Comparison of ENCODE assay signal across 1 cellular context in the genomic region with DNA sequence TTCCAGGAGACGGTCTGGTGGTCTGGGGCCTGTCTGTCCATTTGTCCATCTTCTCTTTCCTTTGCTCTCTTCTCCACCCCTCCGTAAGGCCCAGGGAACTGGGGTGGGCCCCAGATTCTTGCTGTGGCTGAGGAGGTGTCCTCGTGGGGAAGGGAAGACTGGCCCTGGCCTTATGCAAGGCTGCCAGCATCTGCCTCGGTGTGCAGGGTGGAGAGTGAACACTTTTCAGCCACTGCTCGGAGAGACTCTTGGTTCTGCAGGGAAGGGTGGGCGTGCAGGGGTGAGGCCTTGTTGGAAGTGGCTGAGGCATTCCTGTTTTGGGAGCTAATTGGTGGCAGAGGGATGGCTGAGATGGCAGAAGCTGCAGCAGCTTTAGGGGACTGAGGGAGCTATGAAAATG.
TF ChIP-seq lines count a peak whose summit lies in the region.

No MANE protein-coding gene starts in this region.

TF ChIP-seq in GM23338, 12 proteins besides CTCF, POLR2A, EP300 and RAD21 (continued from another document):
- TF ChIP-seq, protein P1, sequence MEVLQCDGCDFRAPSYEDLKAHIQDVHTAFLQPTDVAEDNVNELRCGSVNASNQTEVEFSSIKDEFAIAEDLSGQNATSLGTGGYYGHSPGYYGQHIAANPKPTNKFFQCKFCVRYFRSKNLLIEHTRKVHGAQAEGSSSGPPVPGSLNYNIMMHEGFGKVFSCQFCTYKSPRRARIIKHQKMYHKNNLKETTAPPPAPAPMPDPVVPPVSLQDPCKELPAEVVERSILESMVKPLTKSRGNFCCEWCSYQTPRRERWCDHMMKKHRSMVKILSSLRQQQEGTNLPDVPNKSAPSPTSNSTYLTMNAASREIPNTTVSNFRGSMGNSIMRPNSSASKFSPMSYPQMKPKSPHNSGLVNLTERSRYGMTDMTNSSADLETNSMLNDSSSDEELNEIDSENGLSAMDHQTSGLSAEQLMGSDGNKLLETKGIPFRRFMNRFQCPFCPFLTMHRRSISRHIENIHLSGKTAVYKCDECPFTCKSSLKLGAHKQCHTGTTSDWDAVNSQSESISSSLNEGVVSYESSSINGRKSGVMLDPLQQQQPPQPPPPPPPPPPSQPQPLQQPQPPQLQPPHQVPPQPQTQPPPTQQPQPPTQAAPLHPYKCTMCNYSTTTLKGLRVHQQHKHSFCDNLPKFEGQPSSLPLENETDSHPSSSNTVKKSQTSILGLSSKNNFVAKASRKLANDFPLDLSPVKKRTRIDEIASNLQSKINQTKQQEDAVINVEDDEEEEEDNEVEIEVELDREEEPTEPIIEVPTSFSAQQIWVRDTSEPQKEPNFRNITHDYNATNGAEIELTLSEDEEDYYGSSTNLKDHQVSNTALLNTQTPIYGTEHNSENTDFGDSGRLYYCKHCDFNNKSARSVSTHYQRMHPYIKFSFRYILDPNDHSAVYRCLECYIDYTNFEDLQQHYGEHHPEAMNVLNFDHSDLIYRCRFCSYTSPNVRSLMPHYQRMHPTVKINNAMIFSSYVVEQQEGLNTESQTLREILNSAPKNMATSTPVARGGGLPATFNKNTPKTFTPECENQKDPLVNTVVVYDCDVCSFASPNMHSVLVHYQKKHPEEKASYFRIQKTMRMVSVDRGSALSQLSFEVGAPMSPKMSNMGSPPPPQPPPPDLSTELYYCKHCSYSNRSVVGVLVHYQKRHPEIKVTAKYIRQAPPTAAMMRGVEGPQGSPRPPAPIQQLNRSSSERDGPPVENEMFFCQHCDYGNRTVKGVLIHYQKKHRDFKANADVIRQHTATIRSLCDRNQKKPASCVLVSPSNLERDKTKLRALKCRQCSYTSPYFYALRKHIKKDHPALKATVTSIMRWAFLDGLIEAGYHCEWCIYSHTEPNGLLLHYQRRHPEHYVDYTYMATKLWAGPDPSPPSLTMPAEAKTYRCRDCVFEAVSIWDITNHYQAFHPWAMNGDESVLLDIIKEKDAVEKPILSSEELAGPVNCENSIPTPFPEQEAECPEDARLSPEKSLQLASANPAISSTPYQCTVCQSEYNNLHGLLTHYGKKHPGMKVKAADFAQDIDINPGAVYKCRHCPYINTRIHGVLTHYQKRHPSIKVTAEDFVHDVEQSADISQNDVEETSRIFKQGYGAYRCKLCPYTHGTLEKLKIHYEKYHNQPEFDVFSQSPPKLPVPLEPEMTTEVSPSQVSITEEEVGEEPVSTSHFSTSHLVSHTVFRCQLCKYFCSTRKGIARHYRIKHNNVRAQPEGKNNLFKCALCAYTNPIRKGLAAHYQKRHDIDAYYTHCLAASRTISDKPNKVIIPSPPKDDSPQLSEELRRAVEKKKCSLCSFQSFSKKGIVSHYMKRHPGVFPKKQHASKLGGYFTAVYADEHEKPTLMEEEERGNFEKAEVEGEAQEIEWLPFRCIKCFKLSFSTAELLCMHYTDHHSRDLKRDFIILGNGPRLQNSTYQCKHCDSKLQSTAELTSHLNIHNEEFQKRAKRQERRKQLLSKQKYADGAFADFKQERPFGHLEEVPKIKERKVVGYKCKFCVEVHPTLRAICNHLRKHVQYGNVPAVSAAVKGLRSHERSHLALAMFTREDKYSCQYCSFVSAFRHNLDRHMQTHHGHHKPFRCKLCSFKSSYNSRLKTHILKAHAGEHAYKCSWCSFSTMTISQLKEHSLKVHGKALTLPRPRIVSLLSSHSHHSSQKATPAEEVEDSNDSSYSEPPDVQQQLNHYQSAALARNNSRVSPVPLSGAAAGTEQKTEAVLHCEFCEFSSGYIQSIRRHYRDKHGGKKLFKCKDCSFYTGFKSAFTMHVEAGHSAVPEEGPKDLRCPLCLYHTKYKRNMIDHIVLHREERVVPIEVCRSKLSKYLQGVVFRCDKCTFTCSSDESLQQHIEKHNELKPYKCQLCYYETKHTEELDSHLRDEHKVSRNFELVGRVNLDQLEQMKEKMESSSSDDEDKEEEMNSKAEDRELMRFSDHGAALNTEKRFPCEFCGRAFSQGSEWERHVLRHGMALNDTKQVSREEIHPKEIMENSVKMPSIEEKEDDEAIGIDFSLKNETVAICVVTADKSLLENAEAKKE (CRISPR knock-in tag; IDR thresholded peaks at IDR 0.05): no peak
- no peak for TF ChIP-seq ZNF331 (CRISPR knock-in tag; IDR thresholded peaks at IDR 0.05; ENCODE audit: low read depth)
- no peak for TF ChIP-seq EZH2 (IDR thresholded peaks at IDR 0.05; ENCODE audit: low read depth, unreplicated experiment)
